In genomic region chr9:87372401-87372851, GRCh38 we compare ENCODE assay signal across 1 cellular context.
TF ChIP-seq lines count a peak whose summit lies in the region.

No MANE protein-coding gene starts in this region.

TF ChIP-seq in liver, 16 proteins besides CTCF, POLR2A, EP300 and RAD21 (continued from another document):
- TF ChIP-seq, protein P1, sequence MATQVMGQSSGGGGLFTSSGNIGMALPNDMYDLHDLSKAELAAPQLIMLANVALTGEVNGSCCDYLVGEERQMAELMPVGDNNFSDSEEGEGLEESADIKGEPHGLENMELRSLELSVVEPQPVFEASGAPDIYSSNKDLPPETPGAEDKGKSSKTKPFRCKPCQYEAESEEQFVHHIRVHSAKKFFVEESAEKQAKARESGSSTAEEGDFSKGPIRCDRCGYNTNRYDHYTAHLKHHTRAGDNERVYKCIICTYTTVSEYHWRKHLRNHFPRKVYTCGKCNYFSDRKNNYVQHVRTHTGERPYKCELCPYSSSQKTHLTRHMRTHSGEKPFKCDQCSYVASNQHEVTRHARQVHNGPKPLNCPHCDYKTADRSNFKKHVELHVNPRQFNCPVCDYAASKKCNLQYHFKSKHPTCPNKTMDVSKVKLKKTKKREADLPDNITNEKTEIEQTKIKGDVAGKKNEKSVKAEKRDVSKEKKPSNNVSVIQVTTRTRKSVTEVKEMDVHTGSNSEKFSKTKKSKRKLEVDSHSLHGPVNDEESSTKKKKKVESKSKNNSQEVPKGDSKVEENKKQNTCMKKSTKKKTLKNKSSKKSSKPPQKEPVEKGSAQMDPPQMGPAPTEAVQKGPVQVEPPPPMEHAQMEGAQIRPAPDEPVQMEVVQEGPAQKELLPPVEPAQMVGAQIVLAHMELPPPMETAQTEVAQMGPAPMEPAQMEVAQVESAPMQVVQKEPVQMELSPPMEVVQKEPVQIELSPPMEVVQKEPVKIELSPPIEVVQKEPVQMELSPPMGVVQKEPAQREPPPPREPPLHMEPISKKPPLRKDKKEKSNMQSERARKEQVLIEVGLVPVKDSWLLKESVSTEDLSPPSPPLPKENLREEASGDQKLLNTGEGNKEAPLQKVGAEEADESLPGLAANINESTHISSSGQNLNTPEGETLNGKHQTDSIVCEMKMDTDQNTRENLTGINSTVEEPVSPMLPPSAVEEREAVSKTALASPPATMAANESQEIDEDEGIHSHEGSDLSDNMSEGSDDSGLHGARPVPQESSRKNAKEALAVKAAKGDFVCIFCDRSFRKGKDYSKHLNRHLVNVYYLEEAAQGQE (IDR thresholded peaks at IDR 0.05), result peak; percentile 82
- TF ChIP-seq HNF4A (conservative IDR thresholded peaks at IDR 0.05), result peak; percentile 52 to 65
